In genomic region chr5:122323132-122323548, GRCh38 we compare ENCODE assay signal across 22 cellular contexts. TPM values are rescaled to one million over a fixed set of nuclear protein-coding genes. Genes with fewer than 3 reads are reported as not detected.
DNase-seq lines count a peak whose midpoint lies in the region; ATAC-seq and TF ChIP-seq lines count a peak whose summit lies in the region.
"Had no signal": no experiment of that assay in that cellular context is flagged by ENCODE, and none has a peak within 500 bp of the region (broad histone marks: within the 10 kb centered on the region; RNA-seq: fewer than 3 reads in every experiment).

No MANE protein-coding gene starts in this region.

- peaks cover 17% of the 10 kb centered on the region for H3K36me3 ChIP-seq in OCI-LY3 (replicated peaks; ENCODE audit: low read depth, low read length)
- peaks cover 0 to 5% of the 10 kb centered on the region in 2 donors for H3K36me3 ChIP-seq in ascending aorta
- H3K36me3 ChIP-seq: adrenal gland; BLaER1 treated with 17β-estradiol and CSF1 and Interleukin-3, amounts not matched to agents 10 nM and 100 nM; thyroid gland had no signal

- no peak overlapping the region for H3K9ac ChIP-seq in OCI-LY3 (ENCODE audit: low read length)
- H3K9ac ChIP-seq: BLaER1 treated with 17β-estradiol and CSF1 and Interleukin-3, amounts not matched to agents 10 nM and 100 nM had no signal

- H2AFZ ChIP-seq in OCI-LY3 (ENCODE audit: low read depth, low read length), result no peak overlapping the region

- H3K4me3 ChIP-seq in OCI-LY3 (ENCODE audit: low read length) (no peak overlapping the region), ascending aorta (no peak overlapping the region)
- H3K4me3 ChIP-seq: adrenal gland; BLaER1 treated with 17β-estradiol and CSF1 and Interleukin-3, amounts not matched to agents 10 nM and 100 nM; thyroid gland had no signal

- H3K27ac ChIP-seq in OCI-LY3 (ENCODE audit: low read length) (no peak overlapping the region), foreskin keratinocyte (no peak overlapping the region), ascending aorta (peak overlapping the region in 1 of 2 donors; percentile 20)
- H3K27ac ChIP-seq: adrenal gland; BLaER1 treated with 17β-estradiol and CSF1 and Interleukin-3, amounts not matched to agents 10 nM and 100 nM; thyroid gland had no signal

- DNase-seq in DMS79 treated with DMSO at 0.1 percent for 48 hours (lab: John Stamatoyannopoulos, UW) (peak; percentile 11), DMS79 (lab: John Stamatoyannopoulos, UW) (no peak), foreskin keratinocyte (peak in 1 of 2 donors; percentile 15), putamen (ENCODE audit: low spot score) (peak; percentile 28), germinal center (ENCODE audit: low spot score) (no peak), cerebellum (ENCODE audit: low spot score) (no peak), ascending aorta (ENCODE audit: low spot score in 2 of 2) (no peak)
- DNase-seq: 8988T; activated B cell treated with CpG ODN at 0.5 μM for 24 hours; adrenal gland; DMS 273 treated with DMSO at 0.1 percent for 48 hours; immature natural killer cell; NCI-H1930; NK-92 treated with Interleukin-12 subunit alpha and Interleukin-12 subunit beta, amount 100 ng/mL, for 24 hours; stimulated activated CD4-positive, alpha-beta T cell treated with anti-CD3 and anti-CD28 coated beads, Interleukin-4, amount 100 ng/mL, for 24 hours; stimulated activated CD8-positive, alpha-beta memory T cell treated with anti-CD3 and anti-CD28 coated beads, Interleukin-4, amount 100 ng/mL, for 48 hours; thyroid gland had no signal

- intact Hi-C loops in ascending aorta (cut with DNase I), result no loop called here

- H4K20me1 ChIP-seq in OCI-LY3 (ENCODE audit: insufficient read depth, low read length), result no peaks in the 10 kb centered on the region
- H4K20me1 ChIP-seq: BLaER1 treated with 17β-estradiol and CSF1 and Interleukin-3, amounts not matched to agents 10 nM and 100 nM had no signal

- H3K79me2 ChIP-seq in OCI-LY3 (ENCODE audit: low read length), result 0 out of 2 replicates have a peak, but pooled peaks cover 3% of the 10 kb centered on the region

- peaks cover 8% of the 10 kb centered on the region; the same call in 1 of the 2 replicates for H3K9me3 ChIP-seq in OCI-LY3 (ENCODE audit: insufficient read depth, low read length)
- H3K9me3 ChIP-seq in ascending aorta, result no peaks in the 10 kb centered on the region
- H3K9me3 ChIP-seq: adrenal gland; BLaER1 treated with 17β-estradiol and CSF1 and Interleukin-3, amounts not matched to agents 10 nM and 100 nM; thyroid gland had no signal

- H3K27me3 ChIP-seq in OCI-LY3 (ENCODE audit: low read depth, low read length) (no peaks in the 10 kb centered on the region), foreskin keratinocyte (peaks cover 4% of the 10 kb centered on the region), ascending aorta (no peaks in the 10 kb centered on the region)
- H3K27me3 ChIP-seq: adrenal gland; BLaER1 treated with 17β-estradiol and CSF1 and Interleukin-3, amounts not matched to agents 10 nM and 100 nM; thyroid gland had no signal

- ATAC-seq in foreskin keratinocyte, result peak; percentile 36
- ATAC-seq: activated T-helper 17 cell treated with anti-CD3 and anti-CD28 coated beads, Interleukin-2, amount 50 U/mL, for 72 hours; HCT116 had no signal

- H3K4me2 ChIP-seq in OCI-LY3 (ENCODE audit: low read length), result peak overlapping the region; percentile 36
- H3K4me2 ChIP-seq: BLaER1 treated with 17β-estradiol and CSF1 and Interleukin-3, amounts not matched to agents 10 nM and 100 nM had no signal

- no peak for TF ChIP-seq CTCF in OCI-LY3 (IDR thresholded peaks at IDR 0.05; ENCODE audit: low read depth, low read length)
- no peak for TF ChIP-seq CTCF in foreskin keratinocyte (conservative IDR thresholded peaks at IDR 0.05)
- TF ChIP-seq CTCF in ascending aorta (IDR thresholded peaks at IDR 0.05), result no peak

- H3K4me1 ChIP-seq in OCI-LY3 (ENCODE audit: low read length) (peaks cover 61% of the 10 kb centered on the region), foreskin keratinocyte (no peaks in the 10 kb centered on the region), ascending aorta (peaks cover 0 to 3% of the 10 kb centered on the region in 2 donors)
- H3K4me1 ChIP-seq: adrenal gland; BLaER1 treated with 17β-estradiol and CSF1 and Interleukin-3, amounts not matched to agents 10 nM and 100 nM had no signal

RNA-seq across cellular contexts. Expression of gene SNCAIP, which starts 11.1 kb away (rescaled TPM):
- total RNA-seq in foreskin keratinocyte, result 0.14 TPM in 1 of 2 replicates, not detected in the other
- polyA plus RNA-seq in foreskin keratinocyte, result 0.03 TPM in 1 of 2 replicates, not detected in the other
- 70.7 TPM for total RNA-seq in cerebellum
- 2.9 TPM for total RNA-seq in ascending aorta
- total RNA-seq: activated B cell treated with CpG ODN at 0.5 μM for 24 hours; activated CD8-positive, alpha-beta memory T cell treated with anti-CD3 and anti-CD28 coated beads for 36 hours; activated T-helper 17 cell treated with anti-CD3 and anti-CD28 coated beads, Interleukin-2, amount 50 U/mL, for 72 hours had no signal
- polyA plus RNA-seq: immature natural killer cell had no signal

Comparison
In these comparisons a context has a peak if more than half of its experiments do, and no peak if none do; other contexts are left out.
1. DNase-seq: peak in DMS79 treated with DMSO at 0.1 percent for 48 hours (single experiment) and putamen (single experiment); none in DMS79 (single experiment), germinal center (single experiment), cerebellum (single experiment) and ascending aorta (0 of 2).
2. RNA of gene SNCAIP, which starts 11.1 kb away (total RNA-seq): 70.7 TPM in cerebellum (single experiment); 2.9 TPM in ascending aorta (single experiment) and 0.14 TPM in foreskin keratinocyte; every median in the first group is over 10 times any median in the second.